8 cellular contexts compared by ENCODE assay signal in the genomic region with DNA sequence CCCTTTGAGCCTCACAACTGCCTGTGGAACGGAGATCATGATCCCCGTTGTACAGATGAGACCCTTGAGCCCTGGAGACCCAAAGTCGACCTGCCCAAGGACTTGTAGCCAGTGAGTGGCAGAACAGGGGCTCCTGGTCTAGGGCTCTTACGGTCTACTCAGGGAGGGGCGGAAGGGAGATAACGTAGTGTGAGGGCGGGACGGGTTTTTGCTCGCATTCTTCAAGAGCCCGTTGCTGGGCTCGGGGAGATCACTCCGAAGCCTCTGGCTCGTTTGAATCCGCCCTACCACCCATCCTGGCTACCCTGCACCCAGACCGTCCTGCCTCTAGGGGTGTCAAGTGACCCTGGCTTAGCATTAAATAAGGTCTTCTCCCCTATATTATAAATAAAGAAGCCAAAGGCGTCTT. TPM values are rescaled to one million over a fixed set of nuclear protein-coding genes. Genes with fewer than 3 reads are reported as not detected.
A peak's percentile ranks its signal among the peaks of the same experiment; 100 is the strongest.
DNase-seq lines count a peak whose midpoint lies in the region; ATAC-seq and TF ChIP-seq lines count a peak whose summit lies in the region.

No MANE protein-coding gene starts in this region.

- peak overlapping the region; percentile 86 for H3K27ac Mint-ChIP-seq in activated naive CD8-positive, alpha-beta T cell treated with anti-CD3 and anti-CD28 coated beads, Interleukin-2, amount 10 ng/mL, durations not matched to agents 7 days and 5 days

- H3K27me3 Mint-ChIP-seq in activated naive CD8-positive, alpha-beta T cell treated with anti-CD3 and anti-CD28 coated beads, Interleukin-2, amount 10 ng/mL, durations not matched to agents 7 days and 5 days, result peaks cover 12% of the 10 kb centered on the region

- ATAC-seq in HG03066 (IDR thresholded peaks at IDR 0.05; ENCODE audit: low read depth, unreplicated experiment) (peak; percentile 11), heart right ventricle (peak; percentile 8 to 48 (median 35))
- peak; percentile 31 for ATAC-seq in activated naive CD8-positive, alpha-beta T cell treated with anti-CD3 and anti-CD28 coated beads, Interleukin-2, amount 10 ng/mL, durations not matched to agents 7 days and 5 days (ENCODE audit: low read depth)

- TF ChIP-seq CTCF in 22Rv1 (IDR thresholded peaks at IDR 0.05), result no peak
- no peak for TF ChIP-seq CTCF in PC-9 (conservative IDR thresholded peaks at IDR 0.05)
- TF ChIP-seq CTCF in heart right ventricle (IDR thresholded peaks at IDR 0.05), result peak in 5 of 9 donors; percentile 16 to 30 (median 21)

- peak; percentile 45 to 52 for DNase-seq in PC-9
- no peak for DNase-seq in activated naive CD8-positive, alpha-beta T cell treated with anti-CD3 and anti-CD28 coated beads, Interleukin-2, amount 10 ng/mL, durations not matched to agents 7 days and 5 days
- peak; percentile 36 to 49 for DNase-seq in heart right ventricle
- DNase-seq in posterior vena cava (ENCODE audit: low spot score), result peak; percentile 87
- no peak for DNase-seq in GOT3 (lab: John Stamatoyannopoulos, UW)

- H3K27me3 ChIP-seq in PC-9 (ENCODE audit: insufficient read depth, low read depth) (no peaks in the 10 kb centered on the region), heart right ventricle (no peaks in the 10 kb centered on the region)

- POLR2A ChIA-PET in PC-9 (lab: Charles Lee; ENCODE audit: unreplicated experiment), result interaction anchor here (0.6 kb wide), 1 partner anchor 25 kb away, joined by 8 read pairs; no protein-coding TSS in a partner anchor
- POLR2A ChIA-PET in activated naive CD8-positive, alpha-beta T cell treated with anti-CD3 and anti-CD28 coated beads, Interleukin-2, amount 10 ng/mL, durations not matched to agents 7 days and 5 days (lab: Charles Lee), result interaction anchor here (1.5 to 3.7 kb wide), 2 partner anchors 14 to 43 kb away, joined by 16 to 27 read pairs; a partner anchor contains a TSS

- intact Hi-C loops in PC-9 (cut with micrococcal nuclease; ENCODE audit: unreplicated experiment), result loop anchor here (1.0 to 10.0 kb wide), 4 partner anchors 44 to 541 kb away; a partner anchor contains a TSS
- intact Hi-C loops in heart right ventricle (cut with DNase I), result loop anchor here in 5 of 10 donors (1.0 to 10.0 kb wide), 8 partner anchors 41 to 274 kb away; a partner anchor contains a TSS
- intact Hi-C loops in posterior vena cava (cut with DNase I), result no loop called here

- H3K27ac ChIP-seq in 22Rv1, result peak overlapping the region; percentile 68
- peak overlapping the region; percentile 30; the same call in 1 of the 2 replicates for H3K27ac ChIP-seq in PC-9
- H3K27ac ChIP-seq in heart right ventricle, result peak overlapping the region; percentile 91 to 99 (median 98)

- no peaks in the 10 kb centered on the region for H3K9me3 Mint-ChIP-seq in activated naive CD8-positive, alpha-beta T cell treated with anti-CD3 and anti-CD28 coated beads, Interleukin-2, amount 10 ng/mL, durations not matched to agents 7 days and 5 days

- no peaks in the 10 kb centered on the region for H3K9me2 ChIP-seq in PC-9 (ENCODE audit: insufficient read depth)

- peaks cover 2% of the 10 kb centered on the region for H3K36me3 Mint-ChIP-seq in activated naive CD8-positive, alpha-beta T cell treated with anti-CD3 and anti-CD28 coated beads, Interleukin-2, amount 10 ng/mL, durations not matched to agents 7 days and 5 days

- H3K79me2 ChIP-seq in PC-9 (ENCODE audit: low read depth), result peaks cover 16% of the 10 kb centered on the region; the same call in 1 of the 2 replicates

- H3K9me3 ChIP-seq in PC-9 (ENCODE audit: insufficient read depth, low read depth) (no peaks in the 10 kb centered on the region), heart right ventricle (no peaks in the 10 kb centered on the region)

- H4K20me1 ChIP-seq in PC-9 (ENCODE audit: insufficient read depth), result peaks cover 15% of the 10 kb centered on the region; the same call in 1 of the 2 replicates

- H3K36me3 ChIP-seq in PC-9 (ENCODE audit: low read depth) (no peaks in the 10 kb centered on the region), heart right ventricle (peaks cover 0 to 18% (median 0%) of the 10 kb centered on the region in 9 donors)

- peak overlapping the region; percentile 88 for H3K4me3 Mint-ChIP-seq in activated naive CD8-positive, alpha-beta T cell treated with anti-CD3 and anti-CD28 coated beads, Interleukin-2, amount 10 ng/mL, durations not matched to agents 7 days and 5 days

- H3F3A ChIP-seq in PC-9 (ENCODE audit: insufficient read depth, low read depth), result peaks cover 8% of the 10 kb centered on the region; the same call in 1 of the 2 replicates

- WGBS in heart right ventricle, 2 donors, result 0 to 1% methylated on average over 16 of the region's 16 CpGs

- H3K4me1 ChIP-seq in PC-9 (replicated peaks; ENCODE audit: insufficient read depth) (peaks cover 18% of the 10 kb centered on the region), heart right ventricle (peaks cover 21 to 67% (median 58%) of the 10 kb centered on the region in 9 donors)

- H2AFZ ChIP-seq in PC-9, result peak overlapping the region; percentile 99

- H3K4me1 Mint-ChIP-seq in activated naive CD8-positive, alpha-beta T cell treated with anti-CD3 and anti-CD28 coated beads, Interleukin-2, amount 10 ng/mL, durations not matched to agents 7 days and 5 days, result peaks cover 40% of the 10 kb centered on the region

- H3K4me3 ChIP-seq in GM08714 (ENCODE audit: low read length) (peak overlapping the region; percentile 91), PC-9 (peak overlapping the region; percentile 91), heart right ventricle (peak overlapping the region; percentile 58 to 99 (median 93))

- BruUV-seq in PC-9 (replicated peaks; lab: Mats Ljungman, UMichigan), result no TSS peak

- CTCF ChIA-PET in PC-9 (lab: Charles Lee), result no interaction called here

- peak overlapping the region; percentile 80 for H3K4me2 ChIP-seq in PC-9

RNA-seq across cellular contexts. Expression of a gene that starts 0.6 kb away (rescaled TPM):
- total RNA-seq in PC-9 (2021) (17.5 and 27.3 TPM in 2 replicates), heart right ventricle (100 to 1,000 TPM in 5 of 10 donors, 10 to 100 TPM in 5; 61.8 to 131 (median 98.0) TPM), posterior vena cava (10 to 100 TPM; 32.2 to 49.5 TPM)
- total RNA-seq in activated naive CD8-positive, alpha-beta T cell treated with anti-CD3 and anti-CD28 coated beads, Interleukin-2, amount 10 ng/mL, durations not matched to agents 7 days and 5 days, result 10 to 100 TPM; 32.4 to 36.9 TPM
- 10 to 100 TPM; 16.8 to 24.4 TPM for polyA plus RNA-seq in heart right ventricle

RNA-seq across cellular contexts. Expression of a gene that starts 37.5 kb away (rescaled TPM):
- total RNA-seq in PC-9 (2021), result 13.6 and 18.8 TPM in 2 replicates
- under 1 TPM; 0.85 to 0.86 TPM for total RNA-seq in activated naive CD8-positive, alpha-beta T cell treated with anti-CD3 and anti-CD28 coated beads, Interleukin-2, amount 10 ng/mL, durations not matched to agents 7 days and 5 days
- total RNA-seq in heart right ventricle, result 1 to 10 TPM; 4.4 to 8.0 (median 6.5) TPM
- polyA plus RNA-seq in heart right ventricle, result 1 to 10 TPM; 2.6 to 3.1 TPM
- total RNA-seq in posterior vena cava, result 10 to 100 TPM in 1 of 2 donors, 1 to 10 TPM in 1; 8.5 to 10.9 TPM

RNA-seq across cellular contexts. Expression of a gene that starts 43.0 kb away (rescaled TPM):
- total RNA-seq in PC-9 (2021) (15.2 and 15.6 TPM in 2 replicates), heart right ventricle (1 to 10 TPM; 4.5 to 9.6 (median 6.1) TPM), posterior vena cava (10 to 100 TPM; 13.4 to 13.6 TPM)
- 10 to 100 TPM; 18.0 to 20.2 TPM for total RNA-seq in activated naive CD8-positive, alpha-beta T cell treated with anti-CD3 and anti-CD28 coated beads, Interleukin-2, amount 10 ng/mL, durations not matched to agents 7 days and 5 days
- polyA plus RNA-seq in heart right ventricle, result 10 to 100 TPM in 1 of 2 donors, 1 to 10 TPM in 1; 5.2 to 14.1 TPM

RNA-seq across cellular contexts. Expression of a gene that starts 59.2 kb away (rescaled TPM):
- 2.2 and 4.2 TPM in 2 replicates for total RNA-seq in PC-9 (2021)
- total RNA-seq in activated naive CD8-positive, alpha-beta T cell treated with anti-CD3 and anti-CD28 coated beads, Interleukin-2, amount 10 ng/mL, durations not matched to agents 7 days and 5 days, result 1 to 10 TPM; 3.9 TPM
- under 1 TPM in 3 of 10 donors, not detected in 7; 0.38 to 0.55 (median 0.39) TPM for total RNA-seq in heart right ventricle
- polyA plus RNA-seq in heart right ventricle, result under 1 TPM; 0.22 to 0.59 TPM
- total RNA-seq in posterior vena cava, result under 1 TPM in 1 of 2 donors, not detected in 1; 0.57 TPM

Comparison
In these comparisons a context has a peak if more than half of its experiments do, and no peak if none do; other contexts are left out.
1. H3K27ac ChIP-seq: peak in every context shown above with its lines; median percentile 98 in heart right ventricle; 68 in 22Rv1; 30 in PC-9.
2. CTCF ChIP-seq: peak in heart right ventricle (5 of 9); none in 22Rv1 (single experiment) and PC-9 (single experiment).
3. DNase-seq: peak in PC-9 (2 of 2), heart right ventricle (2 of 2) and posterior vena cava (single experiment); none in activated naive CD8-positive, alpha-beta T cell treated with anti-CD3 and anti-CD28 coated beads, Interleukin-2, amount 10 ng/mL, durations not matched to agents 7 days and 5 days (single experiment) and GOT3 (single experiment).
4. Peak in every context shown above with its lines, with median percentiles within 50 percentile points of each other: H3K4me3 ChIP-seq and ATAC-seq.